Comparison of ENCODE assay signal across 10 cellular contexts in genomic region chr16:50591800-50592771, GRCh38. TPM values are rescaled to one million over a fixed set of nuclear protein-coding genes. Genes with fewer than 3 reads are reported as not detected.
DNase-seq lines count a peak whose midpoint lies in the region; ATAC-seq and TF ChIP-seq lines count a peak whose summit lies in the region.
"Had no signal": no experiment of that assay in that cellular context is flagged by ENCODE, and none has a peak within 500 bp of the region (broad histone marks: within the 10 kb centered on the region; RNA-seq: fewer than 3 reads in every experiment).

No MANE protein-coding gene starts in this region.

- H3K4me3 ChIP-seq in right lobe of liver (no peak overlapping the region), thoracic aorta (peak overlapping the region; percentile 57), endodermal cell (ENCODE audit: low read length) (no peak overlapping the region)
- H3K4me3 ChIP-seq: HAP-1 had no signal

- H3K27ac ChIP-seq in right lobe of liver (peak overlapping the region; percentile 33 to 60 (median 35)), thoracic aorta (peak overlapping the region; percentile 31 to 33), endodermal cell (ENCODE audit: low read depth, low read length) (no peak overlapping the region)
- H3K27ac ChIP-seq: KMS-11 had no signal

- no peak overlapping the region for H3K9ac ChIP-seq in endodermal cell (ENCODE audit: extremely low read depth, low read length, poor library complexity, severe bottlenecking)
- H3K9ac ChIP-seq: KMS-11 had no signal

- H3K36me3 ChIP-seq in right lobe of liver (no peaks in the 10 kb centered on the region), thoracic aorta (no peaks in the 10 kb centered on the region), endodermal cell (ENCODE audit: control insufficient read depth, insufficient read depth, low read length) (no peaks in the 10 kb centered on the region)
- H3K36me3 ChIP-seq: HAP-1 had no signal

- intact Hi-C loops in right lobe of liver (cut with DNase I), result no loop called here

- H3K27me3 ChIP-seq in right lobe of liver, result no peaks in the 10 kb centered on the region
- H3K27me3 ChIP-seq in thoracic aorta (replicated peaks; ENCODE audit: insufficient read depth), result no peaks in the 10 kb centered on the region
- H3K27me3 ChIP-seq in endodermal cell (ENCODE audit: control insufficient read depth, insufficient read depth, low read length, poor library complexity, severe bottlenecking), result peaks cover 13% of the 10 kb centered on the region

- WGBS in right lobe of liver (ENCODE audit: insufficient coverage, low coverage, low lambda C conversion rate, missing lambda C conversion rate), result 28% methylated on average over 8 of the region's 24 CpGs
- WGBS in endodermal cell (ENCODE audit: insufficient coverage in 1 of 2, insufficient read length in 1 of 2), 2 experiments, result 88 to 93% methylated on average over 9 to 24 of the region's 24 CpGs

- no peak overlapping the region for H3K27ac Mint-ChIP-seq in endodermal cell
- H3K27ac Mint-ChIP-seq: activated naive CD4-positive, alpha-beta T cell treated with anti-CD3 and anti-CD28 coated beads, Interleukin-2, amount 50 U/mL, for 24 hours had no signal

- ATAC-seq in right lobe of liver (peak; percentile 90 to 96 (median 94)), thoracic aorta (ENCODE audit: insufficient number of reproducible peaks, low FRiP score, low read depth) (peak; percentile 68), GM21367 (IDR thresholded peaks at IDR 0.05; ENCODE audit: unreplicated experiment) (no peak), GM21515 (IDR thresholded peaks at IDR 0.05; ENCODE audit: unreplicated experiment) (no peak)

- H3K36me3 Mint-ChIP-seq in endodermal cell (ENCODE audit: low read depth), result no peaks in the 10 kb centered on the region

- peaks cover 4% of the 10 kb centered on the region for H3K9me3 Mint-ChIP-seq in endodermal cell
- H3K9me3 Mint-ChIP-seq: activated naive CD4-positive, alpha-beta T cell treated with anti-CD3 and anti-CD28 coated beads, Interleukin-2, amount 50 U/mL, for 24 hours had no signal

- no peak overlapping the region for H3K4me3 Mint-ChIP-seq in endodermal cell
- H3K4me3 Mint-ChIP-seq: activated naive CD4-positive, alpha-beta T cell treated with anti-CD3 and anti-CD28 coated beads, Interleukin-2, amount 50 U/mL, for 24 hours had no signal

- TF ChIP-seq CTCF in right lobe of liver (IDR thresholded peaks at IDR 0.05) (peak in 2 of 4 donors; percentile 23), thoracic aorta (IDR thresholded peaks at IDR 0.05) (peak; percentile 42), endodermal cell (conservative IDR thresholded peaks at IDR 0.05) (no peak)

- H3K27me3 Mint-ChIP-seq in endodermal cell (ENCODE audit: insufficient read depth), result peaks cover 28% of the 10 kb centered on the region
- H3K27me3 Mint-ChIP-seq: activated naive CD4-positive, alpha-beta T cell treated with anti-CD3 and anti-CD28 coated beads, Interleukin-2, amount 50 U/mL, for 24 hours had no signal

- DNase-seq in NCI-H2227 (lab: John Stamatoyannopoulos, UW; ENCODE audit: unreplicated experiment) (peak; percentile 54), cerebellar nuclear complex (lab: John Stamatoyannopoulos, UW) (peak; percentile 68 to 80), right lobe of liver (peak; percentile 89 to 97 (median 94)), thoracic aorta (ENCODE audit: low spot score) (peak; percentile 52), endodermal cell (no peak)

- TF ChIP-seq POLR2A in right lobe of liver (IDR thresholded peaks at IDR 0.05), result no peak

- peaks cover 16% of the 10 kb centered on the region for H3K4me1 Mint-ChIP-seq in endodermal cell

- no peaks in the 10 kb centered on the region for H3K9me3 ChIP-seq in right lobe of liver
- no peaks in the 10 kb centered on the region for H3K9me3 ChIP-seq in thoracic aorta
- peaks cover 8% of the 10 kb centered on the region for H3K9me3 ChIP-seq in endodermal cell (ENCODE audit: control insufficient read depth, low read length)
- H3K9me3 ChIP-seq: HAP-1 had no signal

- H3K4me1 ChIP-seq in right lobe of liver, result peaks cover 0 to 20% (median 9%) of the 10 kb centered on the region in 4 donors
- H3K4me1 ChIP-seq in thoracic aorta (ENCODE audit: control insufficient read depth in 1 of 2, low read depth in 2 of 2), result peaks cover 18 to 35% of the 10 kb centered on the region in 2 donors
- no peaks in the 10 kb centered on the region for H3K4me1 ChIP-seq in endodermal cell (ENCODE audit: control insufficient read depth, insufficient read depth, low read length)
- H3K4me1 ChIP-seq: HAP-1 had no signal

RNA-seq across cellular contexts. Expression of gene NKD1, which starts 43.9 kb away (rescaled TPM):
- total RNA-seq in right lobe of liver, result 1 to 10 TPM in 5 of 6 experiments, under 1 TPM in 1; 0.69 to 2.6 (median 2.1) TPM
- 10 to 100 TPM; 30.2 to 41.7 TPM for total RNA-seq in thoracic aorta
- total RNA-seq in endodermal cell, result 1 to 10 TPM; 7.0 to 9.5 TPM
- 32.4 TPM for polyA plus RNA-seq in endodermal cell (2013, experiment 1 of 2)
- 20.2 TPM for polyA plus RNA-seq in endodermal cell (2013, experiment 2 of 2)

Comparison
In these comparisons a context has a peak if more than half of its experiments do, and no peak if none do; other contexts are left out.
1. ATAC-seq: peak in right lobe of liver (4 of 4) and thoracic aorta (single experiment); none in GM21367 (single experiment) and GM21515 (single experiment).